In the genomic region with DNA sequence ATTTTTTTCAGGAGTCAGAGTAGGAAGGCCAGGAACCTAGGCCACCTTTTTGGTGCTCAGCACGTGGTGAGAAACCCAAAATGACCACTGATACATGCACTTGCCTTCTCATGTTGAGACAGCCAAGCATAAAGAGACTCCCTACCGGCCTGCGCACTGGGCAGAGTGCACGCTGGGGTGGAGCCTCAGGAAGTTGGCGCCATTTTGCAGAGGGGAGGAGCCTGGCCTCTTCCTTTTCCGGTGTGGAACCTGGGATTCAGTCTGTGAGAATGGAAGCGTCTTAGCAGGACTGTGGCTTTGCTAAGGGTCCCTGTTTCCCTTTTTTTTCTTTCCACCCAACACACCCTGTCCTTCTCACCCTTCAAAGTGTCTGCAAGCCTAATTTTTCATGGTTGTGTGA, we compare ENCODE assay signal across 28 cellular contexts.
"Had no signal": no experiment of that assay in that cellular context is flagged by ENCODE, and none has a peak within 500 bp of the region (broad histone marks: within the 10 kb centered on the region; RNA-seq: fewer than 3 reads in every experiment).

No MANE protein-coding gene starts in this region.

- H3K9me3 Mint-ChIP-seq: activated CD4-positive, alpha-beta memory T cell treated with anti-CD3 and anti-CD28 coated beads for 36 hours; activated T-helper 1 cell treated with anti-CD3 and anti-CD28 coated beads, Interleukin-12 subunit alpha, Interleukin-12 subunit beta, Interleukin-2, Interleukin-4 antibody, amounts not matched to agents 30 ng/mL and 10 ng/mL and 1 ng/mL, durations not matched to agents 14 hours and 24 hours and 36 hours; mesothelial cell of epicardium had no signal

- H3K4me3 ChIP-seq: body of pancreas, colonic mucosa, hepatocyte, neural progenitor cell, psoas muscle, smooth muscle cell, suprapubic skin, tibial nerve had no signal

- H3K27ac Mint-ChIP-seq: activated CD4-positive, alpha-beta memory T cell treated with anti-CD3 and anti-CD28 coated beads for 36 hours; activated CD4-positive, alpha-beta T cell treated with anti-CD3 and anti-CD28 coated beads, Interleukin-2, amount 10 ng/mL, durations not matched to agents 24 days and 14 days; mesothelial cell of epicardium; neural progenitor cell had no signal

- H3K27ac ChIP-seq: body of pancreas, colonic mucosa, hepatocyte, neural progenitor cell, parathyroid adenoma, psoas muscle, suprapubic skin had no signal

- DNase-seq: activated CD4-positive, alpha-beta memory T cell treated with anti-CD3 and anti-CD28 coated beads for 36 hours; activated CD4-positive, alpha-beta T cell treated with anti-CD3 and anti-CD28 coated beads, Interleukin-2, amount 10 ng/mL, durations not matched to agents 24 days and 14 days; activated CD4-positive, CD25-positive, alpha-beta regulatory T cell treated with anti-CD3 and anti-CD28 coated beads, Interleukin-2, amount 50 U/mL, for 72 hours; activated CD8-positive, alpha-beta memory T cell treated with anti-CD3 and anti-CD28 coated beads, Interleukin-2, amount 50 U/mL, for 4 hours; activated gamma-delta T cell; activated naive CD4-positive, alpha-beta T cell treated with anti-CD3 and anti-CD28 coated beads, Interleukin-2, amount 50 U/mL, for 16 hours; activated T-cell treated with anti-CD3 and anti-CD28 coated beads, Interleukin-2, amount 50 U/mL, for 1 hour; body of pancreas; cerebellar nuclear complex; colonic mucosa; effector CD8-positive, alpha-beta T cell; left cardiac atrium; mammary epithelial cell; naive B cell; occipital lobe; psoas muscle; stimulated activated CD4-positive, alpha-beta T cell treated with anti-CD3 and anti-CD28 coated beads, Interleukin-2, amount 100 ng/mL, for 24 hours; stimulated activated naive CD4-positive, alpha-beta T cell; SW 1271; T-helper 2 cell had no signal

- H3K4me3 Mint-ChIP-seq: activated CD4-positive, alpha-beta memory T cell treated with anti-CD3 and anti-CD28 coated beads for 36 hours; activated CD4-positive, alpha-beta T cell treated with anti-CD3 and anti-CD28 coated beads, Interleukin-2, amount 10 ng/mL, durations not matched to agents 24 days and 14 days; activated T-helper 1 cell treated with anti-CD3 and anti-CD28 coated beads, Interleukin-12 subunit alpha, Interleukin-12 subunit beta, Interleukin-2, Interleukin-4 antibody, amounts not matched to agents 30 ng/mL and 10 ng/mL and 1 ng/mL, durations not matched to agents 14 hours and 24 hours and 36 hours; mesothelial cell of epicardium; neural progenitor cell had no signal

- H3K36me3 ChIP-seq: colonic mucosa, neural progenitor cell, suprapubic skin, tibial nerve had no signal

- H3K27me3 ChIP-seq: body of pancreas, colonic mucosa, hepatocyte, neural progenitor cell, suprapubic skin, tibial nerve had no signal

- ATAC-seq: body of pancreas, left cardiac atrium, psoas muscle had no signal

- H3K9me3 ChIP-seq: body of pancreas, colonic mucosa, psoas muscle, suprapubic skin, tibial nerve had no signal

- H3K4me1 ChIP-seq: body of pancreas, colonic mucosa, parathyroid adenoma, psoas muscle had no signal

- H3K27me3 Mint-ChIP-seq: activated CD4-positive, alpha-beta memory T cell treated with anti-CD3 and anti-CD28 coated beads for 36 hours; activated CD4-positive, alpha-beta T cell treated with anti-CD3 and anti-CD28 coated beads, Interleukin-2, amount 10 ng/mL, durations not matched to agents 24 days and 14 days; naive B cell had no signal
